Comparison of ENCODE assay signal across 15 cellular contexts in genomic region chr11:71576688-71577465, GRCh38. TPM values are rescaled to one million over a fixed set of nuclear protein-coding genes. Genes with fewer than 3 reads are reported as not detected.
"Had no signal": no experiment of that assay in that cellular context is flagged by ENCODE, and none has a peak within 500 bp of the region (broad histone marks: within the 10 kb centered on the region; RNA-seq: fewer than 3 reads in every experiment).

No MANE protein-coding gene starts in this region.

RNA-seq across cellular contexts. Expression of gene KRTAP5-11, which starts 5.8 kb away (rescaled TPM):
- total RNA-seq: activated B cell treated with CpG ODN at 0.5 μM for 24 hours; activated CD4-positive, alpha-beta memory T cell treated with anti-CD3 and anti-CD28 coated beads for 36 hours; activated CD4-positive, alpha-beta memory T cell treated with anti-CD3 and anti-CD28 coated beads, Interleukin-2, amount 10 ng/mL, durations not matched to agents 7 days and 5 days; activated CD4-positive, alpha-beta T cell treated with anti-CD3 and anti-CD28 coated beads for 36 hours; activated CD4-positive, alpha-beta T cell treated with anti-CD3 and anti-CD28 coated beads, Interleukin-2, amount 10 ng/mL, durations not matched to agents 24 days and 14 days; activated CD4-positive, alpha-beta T cell treated with anti-CD3 and anti-CD28 coated beads, Interleukin-2, amount 10 ng/mL, durations not matched to agents 7 days and 5 days; activated CD8-positive, alpha-beta memory T cell treated with anti-CD3 and anti-CD28 coated beads for 36 hours; activated CD8-positive, alpha-beta memory T cell treated with anti-CD3 and anti-CD28 coated beads, Interleukin-2, amount 10 ng/mL, durations not matched to agents 7 days and 5 days; activated CD8-positive, alpha-beta T cell treated with anti-CD3 and anti-CD28 coated beads for 36 hours; activated CD8-positive, alpha-beta T cell treated with anti-CD3 and anti-CD28 coated beads, Interleukin-2, amount 10 ng/mL, durations not matched to agents 7 days and 5 days; T-cell; T-helper 1 cell treated with Interleukin-12 subunit alpha and Interleukin-12 subunit beta and Interleukin-4 antibody, amounts not matched to agents 30 ng/mL and 1 ng/mL, for 36 hours; T-helper 17 cell; T-helper 2 cell treated with Interferon-gamma antibody and Interleukin-4, amounts not matched to agents 100 ng/mL and 5 ng/mL, for 36 hours; WTC11 had no signal

RNA-seq across cellular contexts. Expression of gene KRTAP5-10, which starts 11.5 kb away (rescaled TPM):
- total RNA-seq: activated CD4-positive, alpha-beta memory T cell treated with anti-CD3 and anti-CD28 coated beads for 36 hours; activated CD4-positive, alpha-beta T cell treated with anti-CD3 and anti-CD28 coated beads for 36 hours; activated CD4-positive, alpha-beta T cell treated with anti-CD3 and anti-CD28 coated beads, Interleukin-2, amount 10 ng/mL, durations not matched to agents 24 days and 14 days; activated CD4-positive, alpha-beta T cell treated with anti-CD3 and anti-CD28 coated beads, Interleukin-2, amount 10 ng/mL, durations not matched to agents 7 days and 5 days; activated CD8-positive, alpha-beta memory T cell treated with anti-CD3 and anti-CD28 coated beads for 36 hours; activated CD8-positive, alpha-beta memory T cell treated with anti-CD3 and anti-CD28 coated beads, Interleukin-2, amount 10 ng/mL, durations not matched to agents 7 days and 5 days; activated CD8-positive, alpha-beta T cell treated with anti-CD3 and anti-CD28 coated beads for 36 hours; activated CD8-positive, alpha-beta T cell treated with anti-CD3 and anti-CD28 coated beads, Interleukin-2, amount 10 ng/mL, durations not matched to agents 7 days and 5 days; T-cell; T-helper 1 cell treated with Interleukin-12 subunit alpha and Interleukin-12 subunit beta and Interleukin-4 antibody, amounts not matched to agents 30 ng/mL and 1 ng/mL, for 36 hours; T-helper 17 cell; T-helper 2 cell treated with Interferon-gamma antibody and Interleukin-4, amounts not matched to agents 100 ng/mL and 5 ng/mL, for 36 hours; WTC11 had no signal

RNA-seq across cellular contexts. Expression of gene KRTAP5-9, which starts 28.7 kb away (rescaled TPM):
- total RNA-seq: activated CD4-positive, alpha-beta memory T cell treated with anti-CD3 and anti-CD28 coated beads, Interleukin-2, amount 10 ng/mL, durations not matched to agents 7 days and 5 days; activated CD4-positive, alpha-beta T cell treated with anti-CD3 and anti-CD28 coated beads, Interleukin-2, amount 10 ng/mL, durations not matched to agents 24 days and 14 days; activated CD8-positive, alpha-beta memory T cell treated with anti-CD3 and anti-CD28 coated beads for 36 hours; activated CD8-positive, alpha-beta memory T cell treated with anti-CD3 and anti-CD28 coated beads, Interleukin-2, amount 10 ng/mL, durations not matched to agents 7 days and 5 days; activated CD8-positive, alpha-beta T cell treated with anti-CD3 and anti-CD28 coated beads for 36 hours; activated CD8-positive, alpha-beta T cell treated with anti-CD3 and anti-CD28 coated beads, Interleukin-2, amount 10 ng/mL, durations not matched to agents 7 days and 5 days; T-helper 1 cell treated with Interleukin-12 subunit alpha and Interleukin-12 subunit beta and Interleukin-4 antibody, amounts not matched to agents 30 ng/mL and 1 ng/mL, for 36 hours; T-helper 17 cell; WTC11 had no signal

RNA-seq across cellular contexts. Expression of gene KRTAP5-8, which starts 39.1 kb away (rescaled TPM):
- total RNA-seq: activated CD4-positive, alpha-beta memory T cell treated with anti-CD3 and anti-CD28 coated beads for 36 hours; activated CD4-positive, alpha-beta memory T cell treated with anti-CD3 and anti-CD28 coated beads, Interleukin-2, amount 10 ng/mL, durations not matched to agents 7 days and 5 days; activated CD4-positive, alpha-beta T cell treated with anti-CD3 and anti-CD28 coated beads for 36 hours; activated CD4-positive, alpha-beta T cell treated with anti-CD3 and anti-CD28 coated beads, Interleukin-2, amount 10 ng/mL, durations not matched to agents 24 days and 14 days; activated CD8-positive, alpha-beta memory T cell treated with anti-CD3 and anti-CD28 coated beads for 36 hours; activated CD8-positive, alpha-beta memory T cell treated with anti-CD3 and anti-CD28 coated beads, Interleukin-2, amount 10 ng/mL, durations not matched to agents 7 days and 5 days; activated CD8-positive, alpha-beta T cell treated with anti-CD3 and anti-CD28 coated beads for 36 hours; T-cell; T-helper 2 cell treated with Interferon-gamma antibody and Interleukin-4, amounts not matched to agents 100 ng/mL and 5 ng/mL, for 36 hours; WTC11 had no signal

RNA-seq across cellular contexts. Expression of gene KRTAP5-7, which starts 49.8 kb away (rescaled TPM):
- total RNA-seq: activated CD4-positive, alpha-beta memory T cell treated with anti-CD3 and anti-CD28 coated beads for 36 hours; activated CD4-positive, alpha-beta memory T cell treated with anti-CD3 and anti-CD28 coated beads, Interleukin-2, amount 10 ng/mL, durations not matched to agents 7 days and 5 days; activated CD4-positive, alpha-beta T cell treated with anti-CD3 and anti-CD28 coated beads, Interleukin-2, amount 10 ng/mL, durations not matched to agents 24 days and 14 days; activated CD8-positive, alpha-beta memory T cell treated with anti-CD3 and anti-CD28 coated beads for 36 hours; activated CD8-positive, alpha-beta memory T cell treated with anti-CD3 and anti-CD28 coated beads, Interleukin-2, amount 10 ng/mL, durations not matched to agents 7 days and 5 days; activated CD8-positive, alpha-beta T cell treated with anti-CD3 and anti-CD28 coated beads for 36 hours; activated CD8-positive, alpha-beta T cell treated with anti-CD3 and anti-CD28 coated beads, Interleukin-2, amount 10 ng/mL, durations not matched to agents 7 days and 5 days; T-cell; T-helper 17 cell had no signal
